1 cellular context compared by ENCODE assay signal in the genomic region with DNA sequence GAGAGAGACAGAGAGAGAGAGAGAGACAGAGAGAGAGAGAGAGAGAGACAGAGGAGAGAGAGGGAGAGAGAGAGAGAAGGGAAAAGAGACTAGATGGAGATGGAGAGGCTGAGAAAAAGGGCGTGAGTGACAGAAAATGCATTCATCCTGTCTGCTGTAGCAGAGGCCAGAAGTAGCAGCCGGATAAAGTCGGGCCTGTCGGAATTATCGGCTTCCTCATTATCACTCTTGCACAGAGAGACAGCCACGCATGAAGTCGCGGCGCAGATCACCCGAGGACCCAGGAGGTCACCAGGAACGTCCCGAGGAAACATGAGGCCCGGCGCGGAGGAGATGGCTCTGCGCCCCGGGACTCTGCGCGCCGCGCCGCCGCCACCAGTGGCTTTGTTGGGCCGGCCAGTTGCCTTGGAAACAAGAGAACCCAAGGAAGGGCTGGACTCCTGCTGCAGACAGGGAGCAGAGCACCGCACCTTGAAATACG.
TF ChIP-seq lines count a peak whose summit lies in the region.

No MANE protein-coding gene starts in this region.

TF ChIP-seq in GM23338, 12 proteins besides CTCF, POLR2A, EP300 and RAD21 (continued from another document):
- no peak for TF ChIP-seq ZNF462 (CRISPR knock-in tag; IDR thresholded peaks at IDR 0.05)
- TF ChIP-seq, protein P1, sequence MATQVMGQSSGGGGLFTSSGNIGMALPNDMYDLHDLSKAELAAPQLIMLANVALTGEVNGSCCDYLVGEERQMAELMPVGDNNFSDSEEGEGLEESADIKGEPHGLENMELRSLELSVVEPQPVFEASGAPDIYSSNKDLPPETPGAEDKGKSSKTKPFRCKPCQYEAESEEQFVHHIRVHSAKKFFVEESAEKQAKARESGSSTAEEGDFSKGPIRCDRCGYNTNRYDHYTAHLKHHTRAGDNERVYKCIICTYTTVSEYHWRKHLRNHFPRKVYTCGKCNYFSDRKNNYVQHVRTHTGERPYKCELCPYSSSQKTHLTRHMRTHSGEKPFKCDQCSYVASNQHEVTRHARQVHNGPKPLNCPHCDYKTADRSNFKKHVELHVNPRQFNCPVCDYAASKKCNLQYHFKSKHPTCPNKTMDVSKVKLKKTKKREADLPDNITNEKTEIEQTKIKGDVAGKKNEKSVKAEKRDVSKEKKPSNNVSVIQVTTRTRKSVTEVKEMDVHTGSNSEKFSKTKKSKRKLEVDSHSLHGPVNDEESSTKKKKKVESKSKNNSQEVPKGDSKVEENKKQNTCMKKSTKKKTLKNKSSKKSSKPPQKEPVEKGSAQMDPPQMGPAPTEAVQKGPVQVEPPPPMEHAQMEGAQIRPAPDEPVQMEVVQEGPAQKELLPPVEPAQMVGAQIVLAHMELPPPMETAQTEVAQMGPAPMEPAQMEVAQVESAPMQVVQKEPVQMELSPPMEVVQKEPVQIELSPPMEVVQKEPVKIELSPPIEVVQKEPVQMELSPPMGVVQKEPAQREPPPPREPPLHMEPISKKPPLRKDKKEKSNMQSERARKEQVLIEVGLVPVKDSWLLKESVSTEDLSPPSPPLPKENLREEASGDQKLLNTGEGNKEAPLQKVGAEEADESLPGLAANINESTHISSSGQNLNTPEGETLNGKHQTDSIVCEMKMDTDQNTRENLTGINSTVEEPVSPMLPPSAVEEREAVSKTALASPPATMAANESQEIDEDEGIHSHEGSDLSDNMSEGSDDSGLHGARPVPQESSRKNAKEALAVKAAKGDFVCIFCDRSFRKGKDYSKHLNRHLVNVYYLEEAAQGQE (IDR thresholded peaks at IDR 0.05; ENCODE audit: unreplicated experiment), result no peak
- no peak for TF ChIP-seq EZH2phosphoT487 (IDR thresholded peaks at IDR 0.05; ENCODE audit: unreplicated experiment)
- no peak for TF ChIP-seq CREB1 (CRISPR knock-in tag; IDR thresholded peaks at IDR 0.05; ENCODE audit: low read depth)
